In genomic region chr2:218125626-218126080, GRCh38 we compare ENCODE assay signal across 9 cellular contexts. TPM values are rescaled to one million over a fixed set of nuclear protein-coding genes. Genes with fewer than 3 reads are reported as not detected.
DNase-seq lines count a peak whose midpoint lies in the region; ATAC-seq and TF ChIP-seq lines count a peak whose summit lies in the region.
"Had no signal": no experiment of that assay in that cellular context is flagged by ENCODE, and none has a peak within 500 bp of the region (broad histone marks: within the 10 kb centered on the region; RNA-seq: fewer than 3 reads in every experiment).

TSS of gene CXCR2 (plus strand) at chr2:218126028. CDS start at chr2:218134802, 8,774 bp downstream.

- peaks cover 4% of the 10 kb centered on the region for H3K27me3 Mint-ChIP-seq in endothelial cell (ENCODE audit: unreplicated experiment)
- H3K27me3 Mint-ChIP-seq in neural crest cell (ENCODE audit: low read depth), result peaks cover 11% of the 10 kb centered on the region

- peak; percentile 84 for DNase-seq in MV-4-11 (lab: John Stamatoyannopoulos, UW)
- DNase-seq in endothelial cell (ENCODE audit: low spot score), result no peak
- no peak for DNase-seq in neural crest cell (ENCODE audit: low read depth, low spot score)
- no peak for DNase-seq in cerebellar cortex (ENCODE audit: low spot score)
- DNase-seq in NCI-H446 (lab: John Stamatoyannopoulos, UW), result no peak
- DNase-seq in activated CD8-positive, alpha-beta memory T cell treated with anti-CD3 and anti-CD28 coated beads, Interleukin-2, amount 50 U/mL, for 48 hours, result no peak
- DNase-seq: NCI-H2081 treated with DMSO at 0.1 percent for 48 hours had no signal

- H3K27ac Mint-ChIP-seq in endothelial cell (ENCODE audit: unreplicated experiment) (peak within 1 kb of the TSS; percentile 80), neural crest cell (ENCODE audit: unreplicated experiment) (peak within 1 kb of the TSS; percentile 0)

- ATAC-seq in GM19372 (IDR thresholded peaks at IDR 0.05; ENCODE audit: low read depth, unreplicated experiment), result peak; percentile 72

- H3K36me3 Mint-ChIP-seq in endothelial cell (ENCODE audit: low read depth, unreplicated experiment) (no peaks in the 10 kb centered on the region), neural crest cell (ENCODE audit: low read depth) (peaks cover 3% of the 10 kb centered on the region)

- H3K4me1 Mint-ChIP-seq in endothelial cell (ENCODE audit: unreplicated experiment), result peaks cover 18% of the 10 kb centered on the region
- H3K4me1 Mint-ChIP-seq in neural crest cell, result peaks cover 5% of the 10 kb centered on the region

- H3K9me3 Mint-ChIP-seq in endothelial cell (ENCODE audit: unreplicated experiment), result peaks cover 3% of the 10 kb centered on the region
- peaks cover 6% of the 10 kb centered on the region for H3K9me3 Mint-ChIP-seq in neural crest cell

- H3K4me3 Mint-ChIP-seq in endothelial cell (ENCODE audit: unreplicated experiment) (no peak within 1 kb of the TSS), neural crest cell (no peak within 1 kb of the TSS)

- no peak for TF ChIP-seq CTCF in endothelial cell (IDR thresholded peaks at IDR 0.05; ENCODE audit: unreplicated experiment)
- TF ChIP-seq CTCF in neural crest cell (conservative IDR thresholded peaks at IDR 0.05), result no peak

RNA-seq across cellular contexts. Expression of gene CXCR2, which starts in this region (rescaled TPM):
- total RNA-seq in endothelial cell (ENCODE audit: unreplicated experiment), result 0.49 TPM
- not detected in 2 replicates for total RNA-seq in neural crest cell
- total RNA-seq: epithelial cell of proximal tubule had no signal
